8 cellular contexts compared by ENCODE assay signal in the genomic region with DNA sequence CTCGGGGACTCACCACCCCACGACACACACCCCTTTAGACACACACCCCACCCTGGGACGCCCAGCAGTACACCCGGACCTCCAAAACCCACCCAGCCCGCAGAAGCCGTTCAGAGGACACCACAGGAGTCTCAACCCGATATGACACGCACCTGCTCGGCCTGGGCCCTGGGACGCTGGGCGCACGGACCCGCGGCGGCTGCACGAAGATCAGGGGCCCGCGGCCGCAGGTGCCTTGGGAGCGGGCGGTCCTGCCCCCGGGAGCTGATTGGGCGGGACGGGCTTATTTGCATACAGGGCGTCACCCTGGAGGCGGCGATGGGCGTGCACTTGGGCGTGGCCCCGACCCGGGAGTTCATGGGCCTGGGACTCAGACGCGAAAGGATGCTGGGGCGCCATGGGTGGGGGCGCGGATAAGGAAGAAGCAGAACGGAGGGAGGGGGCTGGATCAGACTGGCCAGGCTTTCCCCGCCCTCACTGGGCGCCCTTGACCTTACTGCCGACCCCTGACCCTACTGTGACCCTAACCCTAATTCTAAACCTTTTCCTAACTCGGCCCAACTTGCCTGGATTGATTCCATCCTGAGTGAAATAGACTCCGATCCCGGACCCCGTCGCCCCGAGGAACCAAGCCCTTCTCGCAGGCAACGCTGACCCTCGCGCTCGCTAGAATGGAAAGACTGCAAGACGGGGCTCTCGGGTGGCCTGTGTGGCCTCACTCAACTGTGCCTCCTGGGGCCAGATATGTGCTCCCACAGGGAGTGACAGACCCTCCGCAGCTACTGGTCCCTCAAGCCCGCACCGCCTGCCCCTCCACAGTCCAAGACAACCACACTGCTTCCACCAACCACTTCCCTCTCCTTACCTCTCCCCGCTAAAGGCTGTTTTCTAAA. TPM values are rescaled to one million over a fixed set of nuclear protein-coding genes. Genes with fewer than 3 reads are reported as not detected.
DNase-seq lines count a peak whose midpoint lies in the region; ATAC-seq and TF ChIP-seq lines count a peak whose summit lies in the region.

A gene (minus strand): TSS at position 211 of the 893 bp plus-strand sequence. CDS start 19,528 bp downstream, outside the sequence.

- no peaks in the 10 kb centered on the region for H3K27me3 ChIP-seq in heart left ventricle
- H3K27me3 ChIP-seq in rectal smooth muscle tissue (ENCODE audit: control insufficient read depth, insufficient read depth, low read length) = no peaks in the 10 kb centered on the region
- no peaks in the 10 kb centered on the region for H3K27me3 ChIP-seq in aorta (ENCODE audit: control insufficient read depth in 1 of 2, insufficient read depth in 2 of 2, low read length in 1 of 2)

- H3K36me3 Mint-ChIP-seq in Calu3 (ENCODE audit: insufficient read depth, unreplicated experiment) = peaks cover 23% of the 10 kb centered on the region
- H3K36me3 Mint-ChIP-seq in activated naive CD4-positive, alpha-beta T cell treated with anti-CD3 and anti-CD28 coated beads, Interleukin-2, amount 50 U/mL, for 72 hours = no peaks in the 10 kb centered on the region

- peaks cover 0 to 13% (median 6%) of the 10 kb centered on the region in 12 donors for H3K4me1 ChIP-seq in heart left ventricle
- no peaks in the 10 kb centered on the region for H3K4me1 ChIP-seq in rectal smooth muscle tissue (ENCODE audit: control insufficient read depth, insufficient read depth, low read length)
- no peaks in the 10 kb centered on the region for H3K4me1 ChIP-seq in aorta (ENCODE audit: control insufficient read depth in 1 of 2, insufficient read depth in 2 of 2, low read length in 2 of 2)

- no peaks in the 10 kb centered on the region for H3K9me3 Mint-ChIP-seq in Calu3 (ENCODE audit: low read depth, unreplicated experiment)
- no peaks in the 10 kb centered on the region for H3K9me3 Mint-ChIP-seq in activated naive CD4-positive, alpha-beta T cell treated with anti-CD3 and anti-CD28 coated beads, Interleukin-2, amount 50 U/mL, for 72 hours

- H3K27me3 Mint-ChIP-seq in Calu3 (ENCODE audit: unreplicated experiment) = no peaks in the 10 kb centered on the region

- intact Hi-C loops in Calu3 (cut with micrococcal nuclease; ENCODE audit: unreplicated experiment) = no loop called here
- intact Hi-C loops in heart left ventricle (cut with DNase I) = no loop called here
- intact Hi-C loops in aorta (cut with DNase I) = no loop called here

- 10 to 18% (median 11%) methylated on average over 33 to 57 of the region's 57 CpGs for WGBS in heart left ventricle, 4 donors
- 11 to 13% methylated on average over 57 of the region's 57 CpGs for WGBS in aorta, 2 donors

- H3K9me3 ChIP-seq in heart left ventricle (no peaks in the 10 kb centered on the region), aorta (ENCODE audit: control insufficient read depth, low read length) (no peaks in the 10 kb centered on the region)

- H3K4me3 ChIP-seq in heart left ventricle = peak within 1 kb of the TSS in 10 of 12 donors; percentile 3 to 48 (median 39)
- H3K4me3 ChIP-seq in rectal smooth muscle tissue (ENCODE audit: low read length) = peak within 1 kb of the TSS; percentile 53
- no peak within 1 kb of the TSS for H3K4me3 ChIP-seq in aorta (ENCODE audit: low read length in 2 of 2)

- peak; percentile 84 for DNase-seq in Calu3
- DNase-seq in GM20000 (ENCODE audit: low spot score) = peak; percentile 95
- DNase-seq in HuH-7 (ENCODE audit: low spot score) = peak; percentile 98
- DNase-seq in SK-MEL-5 (ENCODE audit: low read depth, low spot score) = peak; percentile 28
- peak in 1 of 2 donors; percentile 82 for DNase-seq in activated naive CD4-positive, alpha-beta T cell treated with anti-CD3 and anti-CD28 coated beads, Interleukin-2, amount 50 U/mL, for 72 hours (ENCODE audit: low spot score in 2 of 2)
- peak; percentile 79 to 89 (median 83) for DNase-seq in heart left ventricle
- peak; percentile 77 to 90 for DNase-seq in aorta

- no peak within 1 kb of the TSS for H3K27ac Mint-ChIP-seq in Calu3 (ENCODE audit: unreplicated experiment)
- peak within 1 kb of the TSS; percentile 3 to 11 for H3K27ac Mint-ChIP-seq in activated naive CD4-positive, alpha-beta T cell treated with anti-CD3 and anti-CD28 coated beads, Interleukin-2, amount 50 U/mL, for 72 hours

- TF ChIP-seq POLR2A in heart left ventricle (IDR thresholded peaks at IDR 0.05) = no peak

- no peak for TF ChIP-seq CTCF in Calu3 (IDR thresholded peaks at IDR 0.05; ENCODE audit: unreplicated experiment)
- no peak for TF ChIP-seq CTCF in GM20000 (IDR thresholded peaks at IDR 0.05; ENCODE audit: extremely low read depth, missing control alignments)
- TF ChIP-seq CTCF in heart left ventricle (IDR thresholded peaks at IDR 0.05) = no peak

- H3K27ac ChIP-seq in heart left ventricle = no peak within 1 kb of the TSS
- no peak within 1 kb of the TSS for H3K27ac ChIP-seq in rectal smooth muscle tissue (ENCODE audit: low read depth, low read length)
- H3K27ac ChIP-seq in aorta (ENCODE audit: low read depth in 1 of 2, low read length in 2 of 2) = no peak within 1 kb of the TSS

- ATAC-seq in activated naive CD4-positive, alpha-beta T cell treated with anti-CD3 and anti-CD28 coated beads, Interleukin-2, amount 50 U/mL, for 72 hours = peak; percentile 82 to 97
- ATAC-seq in heart left ventricle (peak; percentile 62 to 95 (median 91)), aorta (ENCODE audit: low FRiP score) (peak; percentile 84)

- H3K4me3 Mint-ChIP-seq in Calu3 (ENCODE audit: low read depth, unreplicated experiment) = peak within 1 kb of the TSS; percentile 61

- in situ Hi-C loops in SK-MEL-5 (cut with HindIII; ENCODE audit: low pct_unique_long_range_greater_than_20kb, low sequenced_read_pairs) = no loop called here

- CTCF ChIA-PET in Calu3 (lab: Charles Lee) = interaction anchor here (1.0 kb wide), 1 partner anchor 33 kb away, joined by 3 read pairs; a partner anchor contains a TSS

- no peak within 1 kb of the TSS for H3K9ac ChIP-seq in rectal smooth muscle tissue (ENCODE audit: low read length)

- no peaks in the 10 kb centered on the region for H3K4me1 Mint-ChIP-seq in Calu3 (ENCODE audit: low read depth, unreplicated experiment)

- no TSS peak for BruUV-seq in Calu3 (replicated peaks; lab: Mats Ljungman, UMichigan)

- H3K36me3 ChIP-seq in heart left ventricle = no peaks in the 10 kb centered on the region
- H3K36me3 ChIP-seq in rectal smooth muscle tissue (ENCODE audit: control insufficient read depth, insufficient read depth, low read length) = no peaks in the 10 kb centered on the region
- no peaks in the 10 kb centered on the region for H3K36me3 ChIP-seq in aorta (ENCODE audit: control insufficient read depth in 1 of 2, insufficient read depth in 2 of 2, low read length in 1 of 2)

RNA-seq across cellular contexts. Expression of the gene that starts here (rescaled TPM):
- 1.7 and 2.3 TPM in 2 replicates for total RNA-seq in Calu3 (2022)
- total RNA-seq in SK-MEL-5 (2014; rRNA removed; shearing (Covaris generic)) = not detected in 2 replicates
- polyA plus RNA-seq in SK-MEL-5 (2015; cell fraction: cytosol; rRNA removed) = 0.13 and 0.27 TPM in 2 replicates
- 0.22 and 1.7 TPM in 2 replicates for polyA plus RNA-seq in SK-MEL-5 (2015; cell fraction: nucleus; rRNA removed)
- total RNA-seq in activated naive CD4-positive, alpha-beta T cell treated with anti-CD3 and anti-CD28 coated beads, Interleukin-2, amount 50 U/mL, for 72 hours = 1 to 10 TPM; 2.4 to 3.4 TPM
- under 1 TPM in 8 of 9 donors, not detected in 1; 0.23 to 0.92 (median 0.49) TPM for total RNA-seq in heart left ventricle
- under 1 TPM; 0.23 to 0.33 TPM for polyA plus RNA-seq in heart left ventricle
- 1 to 10 TPM; 1.6 to 2.4 TPM for total RNA-seq in aorta
- polyA plus RNA-seq in aorta = 1 to 10 TPM in 1 of 2 donors, not detected in 1; 1.8 TPM

Comparison
In these comparisons a context has a peak if more than half of its experiments do, and no peak if none do; other contexts are left out.
1. Peak in DNase-seq, ATAC-seq and H3K4me3 ChIP-seq in heart left ventricle; RNA of the gene not detected or under 1 TPM.